In genomic region chr11:3014314-3014938, GRCh38 we compare ENCODE assay signal across 13 cellular contexts. TPM values are rescaled to one million over a fixed set of nuclear protein-coding genes. Genes with fewer than 3 reads are reported as not detected.
DNase-seq lines count a peak whose midpoint lies in the region; FAIRE-seq and TF ChIP-seq lines count a peak whose summit lies in the region.
"Had no signal": no experiment of that assay in that cellular context is flagged by ENCODE, and none has a peak within 500 bp of the region (broad histone marks: within the 10 kb centered on the region; RNA-seq: fewer than 3 reads in every experiment).

No MANE protein-coding gene starts in this region.

- H3K4me2 ChIP-seq in neural progenitor cell = no peak overlapping the region
- H3K4me2 ChIP-seq: A549 had no signal

- H2AFZ ChIP-seq in neural progenitor cell (replicated peaks) = no peak overlapping the region

- TF ChIP-seq CTCF in AG04450 (IDR thresholded peaks at IDR 0.05; ENCODE audit: low read depth, low read length) (no peak), neural progenitor cell (IDR thresholded peaks at IDR 0.05) (no peak)

- H3K9me3 ChIP-seq in AG04450 (ENCODE audit: control insufficient read depth, insufficient read depth, low read length) (peaks cover 4% of the 10 kb centered on the region), small intestine (ENCODE audit: control insufficient read depth, low read depth) (no peaks in the 10 kb centered on the region), neural progenitor cell (ENCODE audit: low read depth) (no peaks in the 10 kb centered on the region)
- H3K9me3 ChIP-seq: A549 had no signal

- CTCF ChIA-PET in AG04450 (lab: Charles Lee) = interaction anchor here (0.6 to 1.4 kb wide), 3 partner anchors 23 to 483 kb away, joined by 3 to 4 read pairs (median 4); no protein-coding TSS in a partner anchor
- CTCF ChIA-PET in activated naive CD4-positive, alpha-beta T cell treated with anti-CD3 and anti-CD28 coated beads, Interleukin-2, amount 10 ng/mL, durations not matched to agents 7 days and 5 days (lab: Charles Lee) = interaction anchor here (0.8 to 3.3 kb wide), 14 partner anchors 8 to 122 kb away, joined by 3 to 22 read pairs (median 6); partner anchors contain the start of gene NAP1L4

- H3K27ac Mint-ChIP-seq in activated naive CD4-positive, alpha-beta T cell treated with anti-CD3 and anti-CD28 coated beads, Interleukin-2, amount 10 ng/mL, durations not matched to agents 7 days and 5 days = peak overlapping the region; percentile 99
- H3K27ac Mint-ChIP-seq in neural progenitor cell = no peak overlapping the region
- H3K27ac Mint-ChIP-seq: dendritic cell treated with granulocyte-macrophage colony-stimulating factor and Interleukin-4, amounts not matched to agents 40 ng/mL and 50 ng/mL, for 4 days; WTC11 had no signal

- H3K4me1 ChIP-seq in small intestine (ENCODE audit: control insufficient read depth in 2 of 2, insufficient read depth in 1 of 2, low read depth in 1 of 2, low read length in 1 of 2) (no peaks in the 10 kb centered on the region), neural progenitor cell (no peaks in the 10 kb centered on the region)
- H3K4me1 ChIP-seq: A549 had no signal

- H3K4me3 ChIP-seq in AG04450 (ENCODE audit: low read depth, low read length) (no peak overlapping the region), small intestine (ENCODE audit: low read depth in 1 of 2, low read length in 2 of 2) (no peak overlapping the region), neural progenitor cell (no peak overlapping the region)
- H3K4me3 ChIP-seq: A549 had no signal

- H3K36me3 ChIP-seq in small intestine (ENCODE audit: control insufficient read depth in 2 of 2, insufficient read depth in 2 of 2, low read length in 2 of 2) (peaks cover 22 to 39% of the 10 kb centered on the region in 2 donors), neural progenitor cell (no peaks in the 10 kb centered on the region)

- WGBS in small intestine, 3 donors = 62 to 80% (median 80%) methylated on average over 13 of the region's 13 CpGs

- H3K27ac ChIP-seq in AG04450 (ENCODE audit: low read depth, low read length) = peak overlapping the region; percentile 24
- H3K27ac ChIP-seq in small intestine (ENCODE audit: low read depth in 1 of 2, low read length in 1 of 2) = peak overlapping the region; percentile 33 to 78
- H3K27ac ChIP-seq in neural progenitor cell = no peak overlapping the region
- H3K27ac ChIP-seq: A549 had no signal

- peaks cover 66% of the 10 kb centered on the region for H3K36me3 Mint-ChIP-seq in activated naive CD4-positive, alpha-beta T cell treated with anti-CD3 and anti-CD28 coated beads, Interleukin-2, amount 10 ng/mL, durations not matched to agents 7 days and 5 days
- H3K36me3 Mint-ChIP-seq in neural progenitor cell = peaks cover 13% of the 10 kb centered on the region

- POLR2A ChIA-PET in AG04450 (lab: Yijun Ruan, JAX) = interaction anchor here (1.0 to 1.1 kb wide), 2 partner anchors 15 to 365 kb away, joined by 4 to 5 read pairs; partner anchors contain the start of gene ZNF195

- DNase-seq in AG04450 (ENCODE audit: low read depth, low spot score) (no peak), small intestine (peak; percentile 27), dedifferentiated amniotic fluid mesenchymal stem cell (ENCODE audit: extremely low spot score) (no peak), neural progenitor cell (ENCODE audit: low spot score) (no peak), glomerular visceral epithelial cell (ENCODE audit: extremely low spot score) (no peak), Ammon's horn (ENCODE audit: low spot score) (no peak)
- DNase-seq in activated CD4-positive, CD25-positive, alpha-beta regulatory T cell treated with anti-CD3 and anti-CD28 coated beads, Interleukin-2, amount 50 U/mL, for 72 hours = peak; percentile 66
- DNase-seq in activated naive CD4-positive, alpha-beta T cell treated with anti-CD3 and anti-CD28 coated beads, Interleukin-2, amount 10 ng/mL, durations not matched to agents 7 days and 5 days = peak; percentile 93
- DNase-seq: naive B cell, NCI-H1105 had no signal

- FAIRE-seq in small intestine (lab: Jason Lieb, UNC) = no peak
- FAIRE-seq: A549 had no signal

- H3K27me3 ChIP-seq in AG04450 (ENCODE audit: control insufficient read depth, insufficient read depth, low read length) = no peaks in the 10 kb centered on the region
- H3K27me3 ChIP-seq in small intestine (ENCODE audit: control insufficient read depth in 2 of 2, insufficient read depth in 2 of 2, low read length in 2 of 2) = no peaks in the 10 kb centered on the region
- no peaks in the 10 kb centered on the region for H3K27me3 ChIP-seq in neural progenitor cell

- peak overlapping the region; percentile 45 for H3K4me3 Mint-ChIP-seq in activated naive CD4-positive, alpha-beta T cell treated with anti-CD3 and anti-CD28 coated beads, Interleukin-2, amount 10 ng/mL, durations not matched to agents 7 days and 5 days
- no peak overlapping the region for H3K4me3 Mint-ChIP-seq in neural progenitor cell
- H3K4me3 Mint-ChIP-seq: dendritic cell treated with granulocyte-macrophage colony-stimulating factor and Interleukin-4, amounts not matched to agents 40 ng/mL and 50 ng/mL, for 4 days; naive B cell; WTC11 had no signal

- H3K79me2 ChIP-seq in neural progenitor cell (ENCODE audit: low read depth) = no peaks in the 10 kb centered on the region

- no peak overlapping the region for H3K9ac ChIP-seq in neural progenitor cell

- H3K27me3 Mint-ChIP-seq in activated naive CD4-positive, alpha-beta T cell treated with anti-CD3 and anti-CD28 coated beads, Interleukin-2, amount 10 ng/mL, durations not matched to agents 7 days and 5 days = no peaks in the 10 kb centered on the region
- H3K27me3 Mint-ChIP-seq in neural progenitor cell (ENCODE audit: insufficient read depth, low read depth) = peaks cover 2% of the 10 kb centered on the region
- H3K27me3 Mint-ChIP-seq: dendritic cell treated with granulocyte-macrophage colony-stimulating factor and Interleukin-4, amounts not matched to agents 40 ng/mL and 50 ng/mL, for 4 days; naive B cell had no signal

- H3K9me3 Mint-ChIP-seq in activated naive CD4-positive, alpha-beta T cell treated with anti-CD3 and anti-CD28 coated beads, Interleukin-2, amount 10 ng/mL, durations not matched to agents 7 days and 5 days = no peaks in the 10 kb centered on the region
- no peaks in the 10 kb centered on the region for H3K9me3 Mint-ChIP-seq in neural progenitor cell
- H3K9me3 Mint-ChIP-seq: dendritic cell treated with granulocyte-macrophage colony-stimulating factor and Interleukin-4, amounts not matched to agents 40 ng/mL and 50 ng/mL, for 4 days; naive B cell; WTC11 had no signal

- H4K20me1 ChIP-seq in neural progenitor cell (ENCODE audit: low read depth) = no peaks in the 10 kb centered on the region

- no peaks in the 10 kb centered on the region for H3F3A ChIP-seq in neural progenitor cell (ENCODE audit: low read depth)

- H3K4me1 Mint-ChIP-seq in activated naive CD4-positive, alpha-beta T cell treated with anti-CD3 and anti-CD28 coated beads, Interleukin-2, amount 10 ng/mL, durations not matched to agents 7 days and 5 days = peaks cover 93% of the 10 kb centered on the region
- H3K4me1 Mint-ChIP-seq in neural progenitor cell = no peaks in the 10 kb centered on the region
- H3K4me1 Mint-ChIP-seq: WTC11 had no signal

RNA-seq across cellular contexts. Expression of gene NAP1L4, which starts 22.3 kb away (rescaled TPM):
- polyA plus RNA-seq in AG04450 (2011; rRNA removed) = 88.5 and 107 TPM in 2 replicates
- polyA minus RNA-seq in AG04450 (2011; rRNA and poly(A)+ RNA removed) = 49.5 and 56.6 TPM in 2 replicates
- 10 to 100 TPM; 75.1 to 85.0 (median 84.1) TPM for polyA plus RNA-seq in small intestine
- 108 and 191 TPM in 2 replicates for total RNA-seq in neural progenitor cell (ENCODE audit: low replicate concordance)

RNA-seq across cellular contexts. Expression of gene CARS1, which starts 42.8 kb away (rescaled TPM):
- polyA plus RNA-seq in AG04450 (2011; rRNA removed) (137 and 139 TPM in 2 replicates), small intestine (10 to 100 TPM; 41.9 to 69.8 (median 43.8) TPM)
- 81.1 and 86.0 TPM in 2 replicates for polyA minus RNA-seq in AG04450 (2011; rRNA and poly(A)+ RNA removed)
- total RNA-seq in neural progenitor cell (ENCODE audit: low replicate concordance) = 17.2 and 22.3 TPM in 2 replicates

Comparison
In these comparisons a context has a peak if more than half of its experiments do, and no peak if none do; other contexts are left out.
1. DNase-seq: peak in activated CD4-positive, CD25-positive, alpha-beta regulatory T cell treated with anti-CD3 and anti-CD28 coated beads, Interleukin-2, amount 50 U/mL, for 72 hours (single experiment), activated naive CD4-positive, alpha-beta T cell treated with anti-CD3 and anti-CD28 coated beads, Interleukin-2, amount 10 ng/mL, durations not matched to agents 7 days and 5 days (single experiment) and small intestine (single experiment); none in AG04450 (single experiment), dedifferentiated amniotic fluid mesenchymal stem cell (single experiment), neural progenitor cell (single experiment), glomerular visceral epithelial cell (single experiment) and Ammon's horn (single experiment).